ENCODE assay signal across 20 cellular contexts in genomic region chr17:77851921-77852320, GRCh38.
A peak's percentile ranks its signal among the peaks of the same experiment; 100 is the strongest.
DNase-seq lines count a peak whose midpoint lies in the region; ATAC-seq, FAIRE-seq and TF ChIP-seq lines count a peak whose summit lies in the region.
"Had no signal": no experiment of that assay in that cellular context is flagged by ENCODE, and none has a peak within 500 bp of the region (broad histone marks: within the 10 kb centered on the region; RNA-seq: fewer than 3 reads in every experiment).

No MANE protein-coding gene starts in this region.

- no peak overlapping the region for H4K91ac ChIP-seq in trophoblast cell (ENCODE audit: low read depth, low read length)

- no peak overlapping the region for H3K14ac ChIP-seq in trophoblast cell (ENCODE audit: low read length)

- no peak overlapping the region for H3K27ac ChIP-seq in trophoblast cell (ENCODE audit: low read depth, low read length)
- no peak overlapping the region for H3K27ac ChIP-seq in CD8-positive, alpha-beta memory T cell (ENCODE audit: low read depth, low read length)
- no peak overlapping the region for H3K27ac ChIP-seq in aorta (ENCODE audit: low read depth in 1 of 2, low read length in 2 of 2)
- H3K27ac ChIP-seq: C4-2B had no signal

- H4K8ac ChIP-seq in trophoblast cell (ENCODE audit: low read depth, low read length): no peak overlapping the region

- no peak overlapping the region for H2BK12ac ChIP-seq in trophoblast cell (ENCODE audit: low read length)

- no peak overlapping the region for H3K4me2 ChIP-seq in trophoblast cell (ENCODE audit: low read length)

- no peaks in the 10 kb centered on the region for H3K9me3 Mint-ChIP-seq in CD8-positive, alpha-beta memory T cell
- H3K9me3 Mint-ChIP-seq: CD4-positive, alpha-beta T cell; HFFc6 had no signal

- H3K4me1 Mint-ChIP-seq in CD8-positive, alpha-beta memory T cell: peaks cover 5 to 13% (median 12%) of the 10 kb centered on the region in 3 donors

- H3K36me3 Mint-ChIP-seq in CD8-positive, alpha-beta memory T cell: no peaks in the 10 kb centered on the region

- TF ChIP-seq POLR2A in GM12891 (IDR thresholded peaks at IDR 0.05; ENCODE audit: low read depth, low read length) (no peak), erythroblast (IDR thresholded peaks at IDR 0.05; ENCODE audit: low read length) (no peak)

- WGBS in trophoblast cell (ENCODE audit: extremely low coverage, insufficient coverage, insufficient read length): no CpG with 5 or more reads among the region's 5 CpGs
- 88 to 93% methylated on average over 5 of the region's 5 CpGs for WGBS in aorta, 2 donors

- no peak overlapping the region for H4K12ac ChIP-seq in trophoblast cell (ENCODE audit: low read depth, low read length)

- DNase-seq in GM12891 (ENCODE audit: insufficient read length, low spot score) (no peak), HTR-8/SVneo (ENCODE audit: insufficient read length, low spot score) (no peak), erythroblast (lab: John Stamatoyannopoulos, UW) (peak; percentile 37 to 40), trophoblast cell (no peak), aorta (no peak), OCI-M1 (lab: John Stamatoyannopoulos, UW) (no peak)
- no peak for DNase-seq in CD8-positive, alpha-beta memory T cell
- DNase-seq: ACHN; BE2C; CD4-positive, alpha-beta T cell; DMS153; DMS79; GDM1; HFFc6; IMR-90; Karpas-422; KBM-7 had no signal

- no peak overlapping the region for H3K27ac Mint-ChIP-seq in CD8-positive, alpha-beta memory T cell
- H3K27ac Mint-ChIP-seq: CD4-positive, alpha-beta T cell; HFFc6 had no signal

- H3K9ac ChIP-seq in trophoblast cell (ENCODE audit: low read length): no peak overlapping the region

- H2AK5ac ChIP-seq in trophoblast cell (ENCODE audit: low read length): no peak overlapping the region

- H3K79me2 ChIP-seq in trophoblast cell (ENCODE audit: control insufficient read depth, insufficient read depth, low read length, poor library complexity): no peaks in the 10 kb centered on the region

- no peak overlapping the region for H2BK120ac ChIP-seq in trophoblast cell (ENCODE audit: insufficient read depth, low read length, poor library complexity)

- no peak overlapping the region for H3K18ac ChIP-seq in trophoblast cell (ENCODE audit: low read length)

- CTCF ChIA-PET in CD8-positive, alpha-beta memory T cell (lab: Charles Lee): no interaction called here

- H3K27me3 Mint-ChIP-seq in CD8-positive, alpha-beta memory T cell: no peaks in the 10 kb centered on the region
- H3K27me3 Mint-ChIP-seq: CD4-positive, alpha-beta T cell had no signal

- no peak overlapping the region for H2AFZ ChIP-seq in trophoblast cell (ENCODE audit: insufficient read depth, low read length, poor library complexity)

- POLR2A ChIA-PET in CD8-positive, alpha-beta memory T cell (lab: Charles Lee): no interaction called here

- ATAC-seq in aorta (ENCODE audit: low FRiP score) (no peak), HG02981 (IDR thresholded peaks at IDR 0.05; ENCODE audit: unreplicated experiment) (no peak)

- no peaks in the 10 kb centered on the region for H3K4me1 ChIP-seq in trophoblast cell (ENCODE audit: control insufficient read depth in 1 of 2, insufficient read depth in 2 of 2, low read length in 2 of 2)
- peaks cover 10% of the 10 kb centered on the region for H3K4me1 ChIP-seq in CD8-positive, alpha-beta memory T cell (ENCODE audit: insufficient read depth, low read length)
- no peaks in the 10 kb centered on the region for H3K4me1 ChIP-seq in aorta (ENCODE audit: control insufficient read depth in 1 of 2, insufficient read depth in 2 of 2, low read length in 2 of 2)
- H3K4me1 ChIP-seq: BE2C, HAP-1 had no signal

- H3K27me3 ChIP-seq in trophoblast cell (ENCODE audit: insufficient read depth, low read length) (no peaks in the 10 kb centered on the region), aorta (ENCODE audit: control insufficient read depth in 1 of 2, insufficient read depth in 2 of 2, low read length in 1 of 2) (no peaks in the 10 kb centered on the region)
- no peaks in the 10 kb centered on the region for H3K27me3 ChIP-seq in CD8-positive, alpha-beta memory T cell (ENCODE audit: insufficient read depth, low read length, poor library complexity, severe bottlenecking)
- H3K27me3 ChIP-seq: BE2C had no signal

- intact Hi-C loops in aorta (cut with DNase I): no loop called here

- peak overlapping the region; percentile 27 for H3K4me3 ChIP-seq in trophoblast cell (ENCODE audit: low read depth, low read length)
- no peak overlapping the region for H3K4me3 ChIP-seq in CD8-positive, alpha-beta memory T cell (ENCODE audit: low read length)
- no peak overlapping the region for H3K4me3 ChIP-seq in aorta (ENCODE audit: low read length in 2 of 2)
- H3K4me3 ChIP-seq: HAP-1 had no signal

- H3K9me3 ChIP-seq in trophoblast cell (ENCODE audit: insufficient read depth, low read depth, low read length) (peaks cover 7% of the 10 kb centered on the region), aorta (ENCODE audit: control insufficient read depth, low read length) (no peaks in the 10 kb centered on the region)
- no peaks in the 10 kb centered on the region for H3K9me3 ChIP-seq in CD8-positive, alpha-beta memory T cell (ENCODE audit: low read length)
- H3K9me3 ChIP-seq: BE2C, HAP-1 had no signal

- peak; percentile 78 for FAIRE-seq in GM12891 (lab: Jason Lieb, UNC)
- FAIRE-seq in HTR-8/SVneo (lab: Jason Lieb, UNC): peak; percentile 99

- no peak overlapping the region for H3K4me3 Mint-ChIP-seq in CD8-positive, alpha-beta memory T cell
- H3K4me3 Mint-ChIP-seq: CD4-positive, alpha-beta T cell; HFFc6 had no signal

- no peaks in the 10 kb centered on the region for H3K36me3 ChIP-seq in trophoblast cell (ENCODE audit: control insufficient read depth in 1 of 2, insufficient read depth in 2 of 2, low read length in 2 of 2)
- H3K36me3 ChIP-seq in CD8-positive, alpha-beta memory T cell (ENCODE audit: insufficient read depth, low read length): no peaks in the 10 kb centered on the region
- no peaks in the 10 kb centered on the region for H3K36me3 ChIP-seq in aorta (ENCODE audit: control insufficient read depth in 1 of 2, insufficient read depth in 2 of 2, low read length in 1 of 2)
- H3K36me3 ChIP-seq: BE2C, HAP-1 had no signal

- no peak overlapping the region for H2BK5ac ChIP-seq in trophoblast cell (ENCODE audit: low read depth, low read length, poor library complexity)

- H3K79me1 ChIP-seq in trophoblast cell (ENCODE audit: low read length): no peaks in the 10 kb centered on the region

- no peak overlapping the region for H3K4ac ChIP-seq in trophoblast cell (ENCODE audit: low read depth, low read length)

- H3K23ac ChIP-seq in trophoblast cell (ENCODE audit: low read length): peak overlapping the region; percentile 18

TF ChIP-seq in GM12891, 5 proteins besides CTCF, POLR2A, EP300 and RAD21:
- TF ChIP-seq SPI1 (IDR thresholded peaks at IDR 0.05; ENCODE audit: low read depth, low read length): no peak
- TF ChIP-seq PAX5 (IDR thresholded peaks at IDR 0.05; ENCODE audit: insufficient read depth, low read length, severe bottlenecking): no peak

Comparison
In these comparisons a context has a peak if more than half of its experiments do, and no peak if none do; other contexts are left out.
1. DNase-seq: peak in erythroblast (2 of 2); none in GM12891 (single experiment), HTR-8/SVneo (single experiment), trophoblast cell (0 of 2), CD8-positive, alpha-beta memory T cell (0 of 5), aorta (0 of 2) and OCI-M1 (single experiment).